ENCODE assay signal across 18 cellular contexts in genomic region chr16:75908301-75908700, GRCh38.
"Had no signal": no experiment of that assay in that cellular context is flagged by ENCODE, and none has a peak within 500 bp of the region (broad histone marks: within the 10 kb centered on the region; RNA-seq: fewer than 3 reads in every experiment).

No MANE protein-coding gene starts in this region.

- DNase-seq: activated B cell treated with CpG ODN at 0.5 μM for 24 hours; activated CD4-positive, alpha-beta T cell treated with anti-CD3 and anti-CD28 coated beads for 1 hour; activated CD4-positive, alpha-beta T cell treated with anti-CD3 and anti-CD28 coated beads, Interleukin-2, amount 10 ng/mL, durations not matched to agents 24 days and 14 days; activated CD4-positive, alpha-beta T cell treated with anti-CD3 and anti-CD28 coated beads, Interleukin-2, amount 50 U/mL, for 48 hours; activated CD8-positive, alpha-beta memory T cell treated with anti-CD3 and anti-CD28 coated beads, Interleukin-2, amount 10 ng/mL, durations not matched to agents 7 days and 5 days; activated effector memory CD4-positive, alpha-beta T cell treated with anti-CD3 and anti-CD28 coated beads, Interleukin-2, amount 50 U/mL, for 16 hours; activated naive CD4-positive, alpha-beta T cell treated with Interleukin-2 at 50 U/mL for 16 hours; activated naive CD8-positive, alpha-beta T cell treated with anti-CD3 and anti-CD28 coated beads, Interleukin-2, amount 50 U/mL, for 24 hours; activated T-cell treated with anti-CD3 and anti-CD28 coated beads, Interleukin-2, amount 50 U/mL, for 24 hours; amniotic stem cell; KG1; NCI-H1048; NCI-H146; NCI-H2029; NCI-H2107; NCI-H510A treated with DMSO at 0.1 percent for 48 hours; NCI-H748 treated with DMSO at 0.1 percent for 48 hours; SK-N-SH had no signal

- H3K9me3 ChIP-seq: SK-N-SH had no signal
